21 cellular contexts compared by ENCODE assay signal in the genomic region with DNA sequence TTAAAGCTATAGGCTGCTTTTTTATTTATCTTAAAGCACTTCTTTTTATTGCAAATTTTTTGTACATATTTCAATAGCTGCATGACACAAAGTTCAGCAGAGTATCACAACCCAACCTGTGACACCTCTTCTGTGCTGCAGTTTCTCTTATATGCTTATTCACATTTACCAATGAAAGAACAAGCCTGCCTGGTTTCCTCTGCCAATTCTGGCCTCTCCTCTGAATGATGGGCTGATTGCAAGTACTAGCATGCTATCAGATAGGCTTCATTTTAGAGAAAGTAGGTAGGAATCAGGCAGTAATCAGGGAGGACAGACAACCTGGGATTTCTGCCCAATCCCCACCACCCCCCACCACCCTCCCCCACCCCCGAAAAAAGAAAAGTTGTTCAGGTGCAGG. TPM values are rescaled to one million over a fixed set of nuclear protein-coding genes. Genes with fewer than 3 reads are reported as not detected.
"Had no signal": no experiment of that assay in that cellular context is flagged by ENCODE, and none has a peak within 500 bp of the region (broad histone marks: within the 10 kb centered on the region; RNA-seq: fewer than 3 reads in every experiment).

No MANE protein-coding gene starts in this region.

- DNase-seq: activated B cell treated with CpG ODN at 0.5 μM for 24 hours; activated CD4-positive, alpha-beta T cell treated with anti-CD3 and anti-CD28 coated beads for 1 hour; activated CD4-positive, alpha-beta T cell treated with anti-CD3 and anti-CD28 coated beads, Interleukin-2, amount 10 ng/mL, durations not matched to agents 24 days and 14 days; activated CD4-positive, alpha-beta T cell treated with anti-CD3 and anti-CD28 coated beads, Interleukin-2, amount 50 U/mL, for 48 hours; activated effector memory CD4-positive, alpha-beta T cell treated with anti-CD3 and anti-CD28 coated beads, Interleukin-2, amount 50 U/mL, for 16 hours; activated naive CD4-positive, alpha-beta T cell treated with Interleukin-2 at 50 U/mL for 16 hours; activated T-cell treated with anti-CD3 and anti-CD28 coated beads, Interleukin-2, amount 50 U/mL, for 4 hours; central memory CD4-positive, alpha-beta T cell; MM.1S; NCI-H1105; NCI-H1436 treated with DMSO at 0.1 percent for 48 hours; NCI-H187; NCI-H2081; NCI-H2227 treated with DMSO at 0.1 percent for 48 hours; NCI-H446 treated with DMSO at 0.1 percent for 48 hours; NCI-H524 treated with DMSO at 0.1 percent for 48 hours; NCI-H748 treated with DMSO at 0.1 percent for 48 hours; SIG-M5; T-helper 17 cell; T-helper 9 cell had no signal

- ATAC-seq: activated T-cell treated with anti-CD3 and anti-CD28 coated beads, Interleukin-2, amount 50 U/mL, for 4 hours; HepG2; T-helper 17 cell had no signal

RNA-seq across cellular contexts. Expression of a gene that starts 26.6 kb away (rescaled TPM):
- total RNA-seq: activated T-cell treated with anti-CD3 and anti-CD28 coated beads, Interleukin-2, amount 50 U/mL, for 4 hours; HepG2 had no signal
